10 cellular contexts compared by ENCODE assay signal in the genomic region with DNA sequence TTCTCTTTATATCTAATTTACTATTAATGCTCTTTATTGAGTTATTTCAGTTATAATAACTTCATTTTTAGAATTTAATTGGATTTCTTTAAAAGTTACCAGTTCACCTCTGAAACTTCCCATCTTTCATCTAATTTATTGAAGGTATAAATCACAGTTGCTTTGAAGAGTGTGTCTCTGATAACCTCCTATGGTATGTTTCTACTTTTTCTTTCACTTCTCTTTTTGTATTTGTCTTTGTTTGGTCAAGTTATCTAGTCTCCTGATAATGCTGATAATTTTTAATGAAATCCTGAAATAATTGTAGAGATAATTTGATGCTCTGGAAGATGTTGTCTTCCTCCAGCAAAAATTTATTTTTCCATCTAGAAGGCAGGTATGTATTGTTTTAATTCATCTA.
"Had no signal": no experiment of that assay in that cellular context is flagged by ENCODE, and none has a peak within 500 bp of the region (broad histone marks: within the 10 kb centered on the region; RNA-seq: fewer than 3 reads in every experiment).

No MANE protein-coding gene starts in this region.

- H3K4me3 ChIP-seq: GM23248, HAP-1, K562 had no signal

- DNase-seq: GM23248, GOT3, H7, HFFc6, IMR-90, KG1 had no signal

- H3K9ac ChIP-seq: GM23248 had no signal

- H3K9me3 ChIP-seq: HAP-1 had no signal

- H2AFZ ChIP-seq: GM23248 had no signal

- FAIRE-seq: HTR-8/SVneo, K562 had no signal

- ATAC-seq: HCT116, K562 had no signal

- H3K36me3 ChIP-seq: HAP-1 had no signal

- H3K4me1 ChIP-seq: HAP-1 had no signal

- H3K27ac ChIP-seq: GM23248 had no signal
